ENCODE assay signal across 8 cellular contexts in genomic region chr22:26483439-26484359, GRCh38. TPM values are rescaled to one million over a fixed set of nuclear protein-coding genes. Genes with fewer than 3 reads are reported as not detected.
DNase-seq lines count a peak whose midpoint lies in the region; ATAC-seq and TF ChIP-seq lines count a peak whose summit lies in the region.

TSS of gene HPS4 (minus strand) at chr22:26483783. CDS start at chr22:26481762, 2,021 bp downstream.
TSS of gene SRRD (plus strand) at chr22:26483877. CDS start at chr22:26483891, 14 bp downstream.

- peak; percentile 62 for DNase-seq in GM12864 (ENCODE audit: low read depth)
- peak; percentile 86 to 90 (median 90) for DNase-seq in NCI-H1417 (lab: John Stamatoyannopoulos, UW)
- peak; percentile 86 to 96 (median 91) for DNase-seq in T-cell
- DNase-seq in adrenal gland: peak; percentile 85 to 92 (median 90)
- DNase-seq in left cardiac atrium: peak; percentile 90
- DNase-seq in progenitor cell of endocrine pancreas (ENCODE audit: low spot score, unreplicated experiment): peak; percentile 93
- DNase-seq in upper lobe of right lung: peak; percentile 96

- TF ChIP-seq POLR2A in adrenal gland (IDR thresholded peaks at IDR 0.05): peak; percentile 61 to 86

- H3K9me3 ChIP-seq in adrenal gland (replicated peaks in 1 of 3) (no peaks in the 10 kb centered on the region), upper lobe of right lung (no peaks in the 10 kb centered on the region)

- H3K4me1 ChIP-seq in adrenal gland (replicated peaks in 1 of 2): peaks cover 13 to 53% of the 10 kb centered on the region in 2 donors
- peaks cover 58% of the 10 kb centered on the region for H3K4me1 ChIP-seq in upper lobe of right lung

- H3K4me1 Mint-ChIP-seq in T-cell: peaks cover 70 to 76% (median 71%) of the 10 kb centered on the region in 3 donors
- peaks cover 29% of the 10 kb centered on the region for H3K4me1 Mint-ChIP-seq in progenitor cell of endocrine pancreas (ENCODE audit: low read depth)

- H3K4me3 ChIP-seq in GM12864 (ENCODE audit: low read depth, low read length) (peak within 1 kb of the TSS; percentile 96), adrenal gland (peak within 1 kb of the TSS; percentile 54 to 94 (median 71)), upper lobe of right lung (peak within 1 kb of the TSS; percentile 97)

- ATAC-seq in HG02759 (IDR thresholded peaks at IDR 0.05; ENCODE audit: unreplicated experiment): peak; percentile 85
- peak; percentile 82 to 86 (median 84) for ATAC-seq in T-cell (replicated peaks in 1 of 4)
- peak; percentile 95 for ATAC-seq in left cardiac atrium
- peak; percentile 96 for ATAC-seq in upper lobe of right lung

- H3K27ac Mint-ChIP-seq in T-cell (peak within 1 kb of the TSS; percentile 93 to 95), progenitor cell of endocrine pancreas (peak within 1 kb of the TSS; percentile 99)

- 1% methylated on average over 12 to 84 of the region's 85 CpGs for WGBS in adrenal gland, 4 donors

- CTCF ChIA-PET in T-cell (lab: Charles Lee): interaction anchor here (0.7 to 2.6 kb wide), 11 partner anchors 17 to 1436 kb away, joined by 3 to 15 read pairs (median 4); partner anchors contain the start of genes PITPNB (in 1 of the 2) and TFIP11 (in 1 of the 2)

- POLR2A ChIA-PET in T-cell (lab: Charles Lee): interaction anchor here (0.5 to 1.7 kb wide), 8 partner anchors 12 to 189 kb away, joined by 3 to 8 read pairs (median 4); no protein-coding TSS in a partner anchor

- H3K27ac ChIP-seq in adrenal gland (peak within 1 kb of the TSS; percentile 56 to 92 (median 89)), upper lobe of right lung (peak within 1 kb of the TSS; percentile 98)

- TF ChIP-seq CTCF in GM12864 (IDR thresholded peaks at IDR 0.05; ENCODE audit: low read depth, low read length, missing control alignments) (no peak), adrenal gland (IDR thresholded peaks at IDR 0.05) (no peak), progenitor cell of endocrine pancreas (IDR thresholded peaks at IDR 0.05; ENCODE audit: unreplicated experiment) (no peak), upper lobe of right lung (IDR thresholded peaks at IDR 0.05) (no peak)

- H3K9me3 Mint-ChIP-seq in T-cell (no peaks in the 10 kb centered on the region), progenitor cell of endocrine pancreas (ENCODE audit: low read depth) (no peaks in the 10 kb centered on the region)

- H3K27me3 Mint-ChIP-seq in T-cell (no peaks in the 10 kb centered on the region), progenitor cell of endocrine pancreas (no peaks in the 10 kb centered on the region)

- H3K27me3 ChIP-seq in adrenal gland (no peaks in the 10 kb centered on the region), upper lobe of right lung (no peaks in the 10 kb centered on the region)

- peaks cover 0 to 13% of the 10 kb centered on the region in 2 donors for H3K36me3 ChIP-seq in adrenal gland (replicated peaks in 1 of 2)
- peaks cover 19% of the 10 kb centered on the region for H3K36me3 ChIP-seq in upper lobe of right lung

- intact Hi-C loops in adrenal gland (cut with DNase I) (no loop called here), left cardiac atrium (cut with DNase I) (no loop called here), upper lobe of right lung (cut with DNase I) (no loop called here)

- peaks cover 28% of the 10 kb centered on the region for H3K36me3 Mint-ChIP-seq in T-cell
- H3K36me3 Mint-ChIP-seq in progenitor cell of endocrine pancreas (ENCODE audit: insufficient read depth): peaks cover 4% of the 10 kb centered on the region

- H3K4me3 Mint-ChIP-seq in T-cell (peak within 1 kb of the TSS; percentile 89 to 90 (median 89)), progenitor cell of endocrine pancreas (ENCODE audit: low read depth) (peak within 1 kb of the TSS; percentile 94)

RNA-seq across cellular contexts. Expression of gene HPS4, which starts in this region (rescaled TPM):
- total RNA-seq in T-cell (10 to 100 TPM; 38.7 to 53.4 (median 50.0) TPM), adrenal gland (10 to 100 TPM; 23.7 to 38.6 (median 32.6) TPM), left cardiac atrium (10 to 100 TPM; 12.2 to 13.2 TPM), progenitor cell of endocrine pancreas (42.7 and 43.2 TPM in 2 replicates), upper lobe of right lung (31.0 TPM)
- polyA plus RNA-seq in adrenal gland: 10 to 100 TPM; 19.9 to 38.5 (median 26.0) TPM

RNA-seq across cellular contexts. Expression of gene SRRD, which starts in this region (rescaled TPM):
- total RNA-seq in T-cell: 10 to 100 TPM; 17.4 to 23.3 (median 21.8) TPM
- 100 to 1,000 TPM in 1 of 8 donors, 10 to 100 TPM in 7; 11.8 to 261 (median 17.1) TPM for total RNA-seq in adrenal gland
- polyA plus RNA-seq in adrenal gland: 10 to 100 TPM; 10.3 to 18.2 (median 10.5) TPM
- 10 to 100 TPM; 14.9 to 23.7 TPM for total RNA-seq in left cardiac atrium
- total RNA-seq in progenitor cell of endocrine pancreas: 23.2 and 25.4 TPM in 2 replicates
- 14.6 TPM for total RNA-seq in upper lobe of right lung

Comparison
In these comparisons a context has a peak if more than half of its experiments do, and no peak if none do; other contexts are left out.
1. Peak in every context shown above with its lines: DNase-seq, ATAC-seq, H3K4me3 ChIP-seq and H3K27ac ChIP-seq.